In the genomic region with DNA sequence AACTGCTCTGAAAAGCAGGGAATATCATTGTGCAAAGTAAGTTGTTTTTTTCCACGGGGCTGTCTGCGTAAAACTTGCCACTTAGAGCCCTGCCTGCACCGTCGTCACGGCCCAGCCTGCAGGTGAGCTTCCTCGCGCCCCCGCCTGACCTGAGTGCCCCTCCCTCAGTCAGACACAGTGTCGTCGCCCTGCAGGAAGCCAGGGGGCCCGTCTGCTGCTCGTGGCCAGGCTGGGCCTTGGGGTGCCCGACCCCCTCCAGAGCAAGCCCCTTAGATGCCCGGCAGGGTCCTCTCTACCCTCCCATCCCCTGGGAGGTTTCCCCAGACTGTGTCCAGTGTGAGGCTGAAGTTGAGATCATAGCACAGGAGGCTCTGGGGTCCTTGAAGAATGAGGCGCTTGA, we compare ENCODE assay signal across 18 cellular contexts. TPM values are rescaled to one million over a fixed set of nuclear protein-coding genes. Genes with fewer than 3 reads are reported as not detected.
DNase-seq lines count a peak whose midpoint lies in the region; ATAC-seq and TF ChIP-seq lines count a peak whose summit lies in the region.
"Had no signal": no experiment of that assay in that cellular context is flagged by ENCODE, and none has a peak within 500 bp of the region (broad histone marks: within the 10 kb centered on the region; RNA-seq: fewer than 3 reads in every experiment).

No MANE protein-coding gene starts in this region.

- peaks cover 16% of the 10 kb centered on the region for H3K36me3 Mint-ChIP-seq in activated CD4-positive, alpha-beta T cell treated with anti-CD3 and anti-CD28 coated beads, Interleukin-2, amount 10 ng/mL, durations not matched to agents 7 days and 5 days (ENCODE audit: low read depth)
- peaks cover 5% of the 10 kb centered on the region for H3K36me3 Mint-ChIP-seq in chondrocyte (ENCODE audit: low read depth)
- peaks cover 85% of the 10 kb centered on the region for H3K36me3 Mint-ChIP-seq in stimulated activated effector memory CD8-positive, alpha-beta T cell treated with anti-CD3 and anti-CD28 coated beads, Interleukin-12 subunit alpha, Interleukin-12 subunit beta, amount 100 ng/mL, for 72 hours

- H3K27me3 Mint-ChIP-seq in activated CD4-positive, alpha-beta T cell treated with anti-CD3 and anti-CD28 coated beads, Interleukin-2, amount 10 ng/mL, durations not matched to agents 7 days and 5 days = no peaks in the 10 kb centered on the region
- no peaks in the 10 kb centered on the region for H3K27me3 Mint-ChIP-seq in chondrocyte (ENCODE audit: low read depth)

- no peak for TF ChIP-seq CTCF in RWPE2 (IDR thresholded peaks at IDR 0.05; ENCODE audit: poor library complexity, severe bottlenecking)
- no peak for TF ChIP-seq CTCF in chondrocyte (IDR thresholded peaks at IDR 0.05)
- TF ChIP-seq CTCF in GM13976 (IDR thresholded peaks at IDR 0.05; ENCODE audit: borderline replicate concordance, control extremely low read depth, extremely low read depth, insufficient read depth, missing control alignments) = no peak

- H3K27me3 ChIP-seq in RWPE2 (ENCODE audit: insufficient read depth, poor library complexity, severe bottlenecking) = no peaks in the 10 kb centered on the region
- H3K27me3 ChIP-seq: gastroesophageal sphincter had no signal

- peaks cover 34% of the 10 kb centered on the region for H3K36me3 ChIP-seq in RWPE2 (ENCODE audit: low read depth)

- H3K4me3 Mint-ChIP-seq in activated CD4-positive, alpha-beta T cell treated with anti-CD3 and anti-CD28 coated beads, Interleukin-2, amount 10 ng/mL, durations not matched to agents 7 days and 5 days = no peak overlapping the region
- no peak overlapping the region for H3K4me3 Mint-ChIP-seq in chondrocyte (ENCODE audit: unreplicated experiment)
- H3K4me3 Mint-ChIP-seq in stimulated activated effector memory CD8-positive, alpha-beta T cell treated with anti-CD3 and anti-CD28 coated beads, Interleukin-12 subunit alpha, Interleukin-12 subunit beta, amount 100 ng/mL, for 72 hours = no peak overlapping the region

- in situ Hi-C loops in GM13976 (cut with MboI; ENCODE audit: low sequenced_read_pairs, unreplicated experiment) = no loop called here

- H3K27ac Mint-ChIP-seq in activated CD4-positive, alpha-beta T cell treated with anti-CD3 and anti-CD28 coated beads, Interleukin-2, amount 10 ng/mL, durations not matched to agents 7 days and 5 days = peak overlapping the region; percentile 68
- H3K27ac Mint-ChIP-seq in chondrocyte (ENCODE audit: unreplicated experiment) = peak overlapping the region; percentile 17
- peak overlapping the region; percentile 88 for H3K27ac Mint-ChIP-seq in stimulated activated effector memory CD8-positive, alpha-beta T cell treated with anti-CD3 and anti-CD28 coated beads, Interleukin-12 subunit alpha, Interleukin-12 subunit beta, amount 100 ng/mL, for 72 hours

- no peaks in the 10 kb centered on the region for H3K9me3 ChIP-seq in RWPE2 (ENCODE audit: severe bottlenecking)
- H3K9me3 ChIP-seq: gastroesophageal sphincter had no signal

- CTCF ChIA-PET in activated CD4-positive, alpha-beta T cell treated with anti-CD3 and anti-CD28 coated beads, Interleukin-2, amount 10 ng/mL, durations not matched to agents 7 days and 5 days (lab: Charles Lee) = interaction anchor here (2.0 kb wide), 1 partner anchor 13 kb away, joined by 6 read pairs; no protein-coding TSS in a partner anchor

- H3K9me3 Mint-ChIP-seq in activated CD4-positive, alpha-beta T cell treated with anti-CD3 and anti-CD28 coated beads, Interleukin-2, amount 10 ng/mL, durations not matched to agents 7 days and 5 days = no peaks in the 10 kb centered on the region
- no peaks in the 10 kb centered on the region for H3K9me3 Mint-ChIP-seq in chondrocyte (ENCODE audit: low read depth)
- no peaks in the 10 kb centered on the region for H3K9me3 Mint-ChIP-seq in stimulated activated effector memory CD8-positive, alpha-beta T cell treated with anti-CD3 and anti-CD28 coated beads, Interleukin-12 subunit alpha, Interleukin-12 subunit beta, amount 100 ng/mL, for 72 hours

- H3K4me1 ChIP-seq in RWPE2 (ENCODE audit: insufficient read depth, poor library complexity, severe bottlenecking) = no peaks in the 10 kb centered on the region

- no peak overlapping the region for H3K27ac ChIP-seq in RWPE2 (ENCODE audit: poor library complexity, severe bottlenecking)

- POLR2A ChIA-PET in activated CD4-positive, alpha-beta T cell treated with anti-CD3 and anti-CD28 coated beads, Interleukin-2, amount 10 ng/mL, durations not matched to agents 7 days and 5 days (lab: Charles Lee) = no interaction called here

- H3K4me3 ChIP-seq in RWPE2 (ENCODE audit: severe bottlenecking) = no peak overlapping the region
- H3K4me3 ChIP-seq: gastroesophageal sphincter had no signal

- no peak for ATAC-seq in RWPE2 (ENCODE audit: low read depth)
- ATAC-seq in stimulated activated effector memory CD8-positive, alpha-beta T cell treated with anti-CD3 and anti-CD28 coated beads, Interleukin-12 subunit alpha, Interleukin-12 subunit beta, amount 100 ng/mL, for 72 hours = no peak

- peaks cover 13% of the 10 kb centered on the region for H3K4me1 Mint-ChIP-seq in activated CD4-positive, alpha-beta T cell treated with anti-CD3 and anti-CD28 coated beads, Interleukin-2, amount 10 ng/mL, durations not matched to agents 7 days and 5 days
- peaks cover 17% of the 10 kb centered on the region for H3K4me1 Mint-ChIP-seq in chondrocyte (ENCODE audit: low read depth)
- peaks cover 24% of the 10 kb centered on the region for H3K4me1 Mint-ChIP-seq in stimulated activated effector memory CD8-positive, alpha-beta T cell treated with anti-CD3 and anti-CD28 coated beads, Interleukin-12 subunit alpha, Interleukin-12 subunit beta, amount 100 ng/mL, for 72 hours

- no peak for DNase-seq in activated CD4-positive, alpha-beta T cell treated with anti-CD3 and anti-CD28 coated beads, Interleukin-2, amount 10 ng/mL, durations not matched to agents 7 days and 5 days
- DNase-seq in activated CD4-positive, alpha-beta T cell treated with anti-CD3 and anti-CD28 coated beads, Interleukin-2, amount 50 U/mL, for 1 hour = no peak
- DNase-seq in RWPE2 (ENCODE audit: low spot score) (peak; percentile 54), chondrocyte (ENCODE audit: low spot score) (no peak), NCI-H2029 treated with DMSO at 0.1 percent for 48 hours (lab: John Stamatoyannopoulos, UW) (no peak), GM13976 (ENCODE audit: low spot score) (no peak), nucleus accumbens (lab: John Stamatoyannopoulos, UW) (no peak)
- no peak for DNase-seq in stimulated activated effector memory CD8-positive, alpha-beta T cell treated with anti-CD3 and anti-CD28 coated beads, Interleukin-12 subunit alpha, Interleukin-12 subunit beta, amount 100 ng/mL, for 72 hours (ENCODE audit: low spot score in 2 of 2)
- DNase-seq: ACHN; activated effector memory CD4-positive, alpha-beta T cell treated with anti-CD3 and anti-CD28 coated beads, Interleukin-2, amount 50 U/mL, for 16 hours; caudate nucleus; NCI-H2171 treated with DMSO at 0.1 percent for 48 hours; retina; stimulated activated CD4-positive, alpha-beta T cell treated with anti-CD3 and anti-CD28 coated beads, Interleukin-4, amount 100 ng/mL, for 4 hours; SW 1271 had no signal

RNA-seq across cellular contexts. Expression of a gene that starts 31.6 kb away (rescaled TPM):
- total RNA-seq in activated CD4-positive, alpha-beta T cell treated with anti-CD3 and anti-CD28 coated beads, Interleukin-2, amount 10 ng/mL, durations not matched to agents 7 days and 5 days = 100 to 1,000 TPM; 211 to 224 TPM
- 103 to 110 TPM (median 104 TPM) in 3 replicates for total RNA-seq in chondrocyte

RNA-seq across cellular contexts. Expression of a gene that starts 38.1 kb away (rescaled TPM):
- 1 to 10 TPM; 3.7 to 4.1 TPM for total RNA-seq in activated CD4-positive, alpha-beta T cell treated with anti-CD3 and anti-CD28 coated beads, Interleukin-2, amount 10 ng/mL, durations not matched to agents 7 days and 5 days
- total RNA-seq in chondrocyte = 1.5 to 46.5 TPM (median 46.5 TPM) in 3 replicates

RNA-seq across cellular contexts. Expression of a gene that starts 43.5 kb away (rescaled TPM):
- under 1 TPM in 1 of 2 experiments, not detected in 1; 0.23 TPM for total RNA-seq in activated CD4-positive, alpha-beta T cell treated with anti-CD3 and anti-CD28 coated beads, Interleukin-2, amount 10 ng/mL, durations not matched to agents 7 days and 5 days
- 0.99 to 1.6 TPM in 2 of 3 replicates, not detected in the other for total RNA-seq in chondrocyte
- total RNA-seq: endothelial cell of umbilical vein, gastroesophageal sphincter, HT1080 had no signal

Comparison
In these comparisons a context has a peak if more than half of its experiments do, and no peak if none do; other contexts are left out.
1. H3K27ac Mint-ChIP-seq: peak in every context shown above with its lines; median percentile 88 in stimulated activated effector memory CD8-positive, alpha-beta T cell treated with anti-CD3 and anti-CD28 coated beads, Interleukin-12 subunit alpha, Interleukin-12 subunit beta, amount 100 ng/mL, for 72 hours; 68 in activated CD4-positive, alpha-beta T cell treated with anti-CD3 and anti-CD28 coated beads, Interleukin-2, amount 10 ng/mL, durations not matched to agents 7 days and 5 days; 17 in chondrocyte.